ENCODE assay signal across 8 cellular contexts in the genomic region with DNA sequence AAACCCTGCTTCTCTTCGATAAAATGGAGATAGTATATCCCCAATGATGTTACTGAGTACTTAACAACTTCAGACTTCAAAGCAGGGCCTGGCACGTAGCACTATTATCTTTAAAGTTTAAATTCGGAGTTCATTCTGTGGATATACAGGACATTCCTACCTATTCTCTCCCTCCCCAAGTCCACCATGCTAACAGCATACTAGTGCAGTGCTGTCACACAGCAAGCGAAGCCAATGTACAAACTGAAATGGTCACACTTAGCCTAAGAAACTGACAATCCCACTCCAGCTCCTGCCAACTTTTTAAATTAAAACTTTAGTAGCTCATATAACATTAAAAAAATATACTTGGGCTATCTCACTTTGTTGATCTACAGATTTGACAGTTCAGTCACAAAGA. TPM values are rescaled to one million over a fixed set of nuclear protein-coding genes. Genes with fewer than 3 reads are reported as not detected.
DNase-seq lines count a peak whose midpoint lies in the region; ATAC-seq and TF ChIP-seq lines count a peak whose summit lies in the region.

No MANE protein-coding gene starts in this region.

- H3K36me3 ChIP-seq in KMS-11 (ENCODE audit: insufficient read depth) (peaks cover 14% of the 10 kb centered on the region; the same call in 1 of the 2 replicates), neuron (ENCODE audit: insufficient read depth, low read length) (peaks cover 18% of the 10 kb centered on the region)

- TF ChIP-seq CTCF in C4-2B (conservative IDR thresholded peaks at IDR 0.05) (no peak), KMS-11 (conservative IDR thresholded peaks at IDR 0.05; ENCODE audit: low read depth, low read length) (no peak), dorsolateral prefrontal cortex (IDR thresholded peaks at IDR 0.05 in 54 of 56, conservative IDR thresholded peaks at IDR 0.05 in 2 of 56; ENCODE audit: low read depth in 1 of 56, partially characterized antibody in 56 of 56) (no peak)

- H3K9me3 ChIP-seq in neuron (ENCODE audit: low read length): no peaks in the 10 kb centered on the region

- H3K27me3 ChIP-seq in KMS-11 (ENCODE audit: insufficient read depth, low read depth) (no peaks in the 10 kb centered on the region), dorsolateral prefrontal cortex (no peaks in the 10 kb centered on the region), neuron (ENCODE audit: insufficient read depth, low read length) (no peaks in the 10 kb centered on the region)

- ATAC-seq in GM21515 (IDR thresholded peaks at IDR 0.05; ENCODE audit: unreplicated experiment) (no peak), HG03196 (IDR thresholded peaks at IDR 0.05; ENCODE audit: unreplicated experiment) (no peak)

- peaks cover 54% of the 10 kb centered on the region for H3K4me1 ChIP-seq in KMS-11 (ENCODE audit: low read depth, poor library complexity, severe bottlenecking)
- H3K4me1 ChIP-seq in neuron (ENCODE audit: insufficient read depth, low read length): peaks cover 36% of the 10 kb centered on the region

- intact Hi-C loops in dorsolateral prefrontal cortex (cut with DNase I): loop anchor here (2.0 to 10.0 kb wide), 3 partner anchors 53 to 1397 kb away; partner anchors contain the start of genes LAMTOR3 (in 2 of the 2) and PPP3CA (in 1 of the 2)

- peaks cover 61% of the 10 kb centered on the region for H3K79me2 ChIP-seq in KMS-11 (ENCODE audit: insufficient read depth, low read depth)

- H3K27ac ChIP-seq in C4-2B: peak overlapping the region; percentile 85; the same call in 1 of the 2 replicates
- peak overlapping the region; percentile 97; the same call in 1 of the 2 replicates for H3K27ac ChIP-seq in KMS-11
- peak overlapping the region in 49 of 59 donors; percentile 26 to 98 (median 95) for H3K27ac ChIP-seq in dorsolateral prefrontal cortex

- peak overlapping the region; percentile 44; the same call in 1 of the 2 replicates for H3K9ac ChIP-seq in KMS-11

- peaks cover 23% of the 10 kb centered on the region for H4K20me1 ChIP-seq in KMS-11 (ENCODE audit: insufficient read depth)

- peak overlapping the region; percentile 86 for H3K4me2 ChIP-seq in KMS-11

- H3K4me3 ChIP-seq in KMS-11 (IDR thresholded peaks at IDR 0.05; ENCODE audit: insufficient read depth, low read depth, low read length): no peak overlapping the region
- H3K4me3 ChIP-seq in dorsolateral prefrontal cortex: peak overlapping the region in 46 of 59 donors; percentile 9 to 98 (median 91)
- H3K4me3 ChIP-seq in neuron (ENCODE audit: low read length): peak overlapping the region; percentile 97

- DNase-seq in dorsolateral prefrontal cortex: no peak
- DNase-seq in NCI-H1048 (lab: John Stamatoyannopoulos, UW): no peak
- no peak for DNase-seq in EL

- H2AFZ ChIP-seq in KMS-11 (ENCODE audit: low read depth): no peak overlapping the region
- no peak overlapping the region for H2AFZ ChIP-seq in neuron (ENCODE audit: low read depth, low read length)

RNA-seq across cellular contexts. Expression of gene DNAJB14, which starts 1.2 kb away (rescaled TPM):
- 100 to 1,000 TPM in 59 of 120 experiments, 10 to 100 TPM in 61; 61.3 to 136 (median 99.5) TPM for total RNA-seq in dorsolateral prefrontal cortex

RNA-seq across cellular contexts. Expression of gene H2AZ1, which starts 2.5 kb away (rescaled TPM):
- total RNA-seq in dorsolateral prefrontal cortex: 100 to 1,000 TPM in 101 of 120 experiments, 10 to 100 TPM in 19; 70.3 to 166 (median 124) TPM

RNA-seq across cellular contexts. Expression of gene LAMTOR3, which starts 53.4 kb away (rescaled TPM):
- total RNA-seq in dorsolateral prefrontal cortex: 10 to 100 TPM; 26.6 to 58.4 (median 43.5) TPM
